In the genomic region with DNA sequence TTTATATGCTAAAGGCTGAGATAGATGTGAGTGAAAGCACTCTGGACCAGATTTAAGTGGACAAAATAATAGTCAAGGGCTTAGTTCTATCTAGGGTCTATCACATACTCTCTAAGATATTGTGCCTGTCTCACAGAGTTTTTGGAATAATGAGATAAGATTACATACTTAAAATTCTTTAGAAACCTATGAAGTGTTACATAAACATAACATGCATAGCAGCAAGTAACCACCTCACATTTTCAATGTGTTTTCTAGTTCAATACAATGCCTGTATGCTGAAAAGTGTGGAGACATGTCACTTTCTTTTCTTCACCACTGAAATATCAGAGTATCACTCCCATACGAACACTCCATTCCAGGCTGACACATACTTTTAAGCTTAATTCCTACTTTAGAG, we compare ENCODE assay signal across 15 cellular contexts.
"Had no signal": no experiment of that assay in that cellular context is flagged by ENCODE, and none has a peak within 500 bp of the region (broad histone marks: within the 10 kb centered on the region; RNA-seq: fewer than 3 reads in every experiment).

No MANE protein-coding gene starts in this region.

- DNase-seq: activated CD4-positive, alpha-beta T cell treated with anti-CD3 and anti-CD28 coated beads for 36 hours; activated CD4-positive, alpha-beta T cell treated with anti-CD3 and anti-CD28 coated beads, Interleukin-2, amount 50 U/mL, for 48 hours; activated gamma-delta T cell; adrenal gland; endodermal cell; hypothalamus; nephron progenitor cell; nucleus accumbens; retina; stimulated activated CD4-positive, alpha-beta T cell treated with anti-CD3 and anti-CD28 coated beads, Interleukin-15, amount 100 ng/mL, for 24 hours; stimulated activated CD4-positive, alpha-beta T cell treated with anti-CD3 and anti-CD28 coated beads, Interleukin-2, amount 100 ng/mL, for 48 hours; stimulated activated naive CD8-positive, alpha-beta T cell treated with anti-CD3 and anti-CD28 coated beads, Interleukin-15, amount 100 ng/mL, for 72 hours had no signal

- H3K4me3 ChIP-seq: adrenal gland, lung, vagina had no signal

- H3K27me3 ChIP-seq: adrenal gland, vagina had no signal

- H3K27ac ChIP-seq: adrenal gland, epithelial cell of prostate, vagina had no signal

- H3K9me3 ChIP-seq: adrenal gland, vagina had no signal
